Comparison of ENCODE assay signal across 35 cellular contexts in the genomic region with DNA sequence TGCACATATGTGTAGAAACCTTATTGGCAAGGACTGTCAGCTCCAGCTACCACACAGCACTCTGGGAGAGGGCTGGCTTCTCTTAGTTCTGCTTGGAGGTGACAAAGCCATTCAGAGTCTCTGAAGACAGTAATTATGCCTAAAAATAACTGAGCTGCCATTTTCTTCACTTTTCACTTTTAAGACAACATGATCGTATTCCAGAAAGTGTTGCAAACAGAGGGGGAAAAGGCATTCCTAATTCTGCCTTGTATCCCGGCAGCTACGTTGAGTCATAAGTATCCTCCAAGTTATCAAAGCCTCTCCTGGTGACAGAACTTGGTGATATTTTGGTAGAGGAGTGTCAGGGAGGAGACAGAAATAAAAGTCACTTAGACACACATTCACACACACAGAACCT.
"Had no signal": no experiment of that assay in that cellular context is flagged by ENCODE, and none has a peak within 500 bp of the region (broad histone marks: within the 10 kb centered on the region; RNA-seq: fewer than 3 reads in every experiment).

No MANE protein-coding gene starts in this region.

- H3K27ac ChIP-seq: KMS-11 had no signal

- H3K4me3 ChIP-seq: MG63 had no signal

- H3K9ac ChIP-seq: KMS-11 had no signal

- H3K4me2 ChIP-seq: KMS-11 had no signal

- H3K36me3 ChIP-seq: MG63 had no signal

- H3K9me3 ChIP-seq: MG63 had no signal

- DNase-seq: Karpas-422, Kasumi-1, KG1, MG63, MM.1S, MV-4-11, NCI-H1048, NCI-H1092, NCI-H1092 treated with DMSO at 0.1 percent for 48 hours, NCI-H1105, NCI-H1105 treated with DMSO at 0.1 percent for 48 hours, NCI-H1417, NCI-H1417 treated with DMSO at 0.1 percent for 48 hours, NCI-H1436, NCI-H1436 treated with DMSO at 0.1 percent for 48 hours, NCI-H146, NCI-H1694, NCI-H1694 treated with DMSO at 0.1 percent for 48 hours, NCI-H187, NCI-H187 treated with DMSO at 0.1 percent for 48 hours, NCI-H1930, NCI-H2029, NCI-H2029 treated with DMSO at 0.1 percent for 48 hours, NCI-H2081, NCI-H2081 treated with DMSO at 0.1 percent for 48 hours, NCI-H2107, NCI-H2171, NCI-H2171 treated with DMSO at 0.1 percent for 48 hours, NCI-H2227 treated with DMSO at 0.1 percent for 48 hours, NCI-H226, NCI-H345, NCI-H446, NCI-H446 treated with DMSO at 0.1 percent for 48 hours, NCI-H510A had no signal
